In genomic region chr12:123065666-123066457, GRCh38 we compare ENCODE assay signal across 10 cellular contexts.
DNase-seq lines count a peak whose midpoint lies in the region; ATAC-seq and TF ChIP-seq lines count a peak whose summit lies in the region.
"Had no signal": no experiment of that assay in that cellular context is flagged by ENCODE, and none has a peak within 500 bp of the region (broad histone marks: within the 10 kb centered on the region; RNA-seq: fewer than 3 reads in every experiment).

No MANE protein-coding gene starts in this region.

- H3K4me2 ChIP-seq in BLaER1: 0 out of 2 replicates have a peak overlapping the region, but pooled peaks have one; percentile 16

- peak overlapping the region; percentile 9; the same call in 1 of the 2 replicates for H3K9ac ChIP-seq in BLaER1

- H3K4me1 Mint-ChIP-seq in central memory CD8-positive, alpha-beta T cell: peaks cover 29% of the 10 kb centered on the region
- H3K4me1 Mint-ChIP-seq in natural killer cell treated with Interleukin-12 subunit alpha and Interleukin-12 subunit beta and Interleukin-15 and Interleukin-18, amount 100 ng/mL, for 72 hours (ENCODE audit: low read depth in 2 of 2): peaks cover 29 to 54% of the 10 kb centered on the region in 2 donors

- H3K4me1 ChIP-seq in BLaER1: peaks cover 69% of the 10 kb centered on the region
- H3K4me1 ChIP-seq in HEK293 (ENCODE audit: control insufficient read depth, insufficient read depth, low read length): no peaks in the 10 kb centered on the region

- H3K27ac Mint-ChIP-seq in central memory CD8-positive, alpha-beta T cell (ENCODE audit: low read depth): peak overlapping the region; percentile 22
- peak overlapping the region; percentile 19 to 98 for H3K27ac Mint-ChIP-seq in natural killer cell treated with Interleukin-12 subunit alpha and Interleukin-12 subunit beta and Interleukin-15 and Interleukin-18, amount 100 ng/mL, for 72 hours

- H3K4me3 ChIP-seq in BLaER1 (no peak overlapping the region), HEK293 (ENCODE audit: low read depth, low read length) (no peak overlapping the region)

- H3K36me3 Mint-ChIP-seq in central memory CD8-positive, alpha-beta T cell (ENCODE audit: insufficient read depth): peaks cover 3% of the 10 kb centered on the region
- H3K36me3 Mint-ChIP-seq in natural killer cell treated with Interleukin-12 subunit alpha and Interleukin-12 subunit beta and Interleukin-15 and Interleukin-18, amount 100 ng/mL, for 72 hours: no peaks in the 10 kb centered on the region

- no peaks in the 10 kb centered on the region for H3K9me3 Mint-ChIP-seq in central memory CD8-positive, alpha-beta T cell
- H3K9me3 Mint-ChIP-seq in natural killer cell treated with Interleukin-12 subunit alpha and Interleukin-12 subunit beta and Interleukin-15 and Interleukin-18, amount 100 ng/mL, for 72 hours: no peaks in the 10 kb centered on the region

- no peaks in the 10 kb centered on the region for H3K27me3 ChIP-seq in BLaER1

- H3K27ac ChIP-seq in BLaER1 (0 out of 2 replicates have a peak overlapping the region, but pooled peaks have one; percentile 12), HEK293 (ENCODE audit: extremely low read depth, low read depth, low read length) (no peak overlapping the region)

- H3K27me3 Mint-ChIP-seq in central memory CD8-positive, alpha-beta T cell: no peaks in the 10 kb centered on the region
- H3K27me3 Mint-ChIP-seq in natural killer cell treated with Interleukin-12 subunit alpha and Interleukin-12 subunit beta and Interleukin-15 and Interleukin-18, amount 100 ng/mL, for 72 hours: no peaks in the 10 kb centered on the region

- H3K36me3 ChIP-seq in BLaER1: no peaks in the 10 kb centered on the region; the same call in 1 of the 2 replicates
- no peaks in the 10 kb centered on the region for H3K36me3 ChIP-seq in HEK293 (ENCODE audit: control insufficient read depth in 2 of 2, insufficient read depth in 1 of 2, low read length in 2 of 2)

- H3K9me3 ChIP-seq in BLaER1 (no peaks in the 10 kb centered on the region), HEK293 (ENCODE audit: control insufficient read depth, insufficient read depth, low read depth, low read length) (no peaks in the 10 kb centered on the region)

- CTCF ChIA-PET in HEK293 (lab: Yijun Ruan, JAX): interaction anchor here (0.5 to 0.9 kb wide), 2 partner anchors 9 to 271 kb away, joined by 5 to 6 read pairs; no protein-coding TSS in a partner anchor

- TF ChIP-seq CTCF in HEK293 (tag by site-specific recombination; IDR thresholded peaks at IDR 0.05): no peak

- DNase-seq in central memory CD8-positive, alpha-beta T cell (ENCODE audit: low spot score in 2 of 2): no peak
- no peak for DNase-seq in natural killer cell treated with Interleukin-12 subunit alpha and Interleukin-12 subunit beta and Interleukin-15 and Interleukin-18, amount 100 ng/mL, for 72 hours (ENCODE audit: low spot score)
- DNase-seq in effector CD4-positive, alpha-beta T cell: no peak
- DNase-seq in SKM-1 (lab: John Stamatoyannopoulos, UW; ENCODE audit: unreplicated experiment): no peak
- DNase-seq: Karpas-422, occipital lobe had no signal

- H3K4me3 Mint-ChIP-seq in central memory CD8-positive, alpha-beta T cell: peak overlapping the region; percentile 37
- H3K4me3 Mint-ChIP-seq in natural killer cell treated with Interleukin-12 subunit alpha and Interleukin-12 subunit beta and Interleukin-15 and Interleukin-18, amount 100 ng/mL, for 72 hours: no peak overlapping the region

- ATAC-seq in central memory CD8-positive, alpha-beta T cell (replicated peaks; ENCODE audit: extremely low read depth, poor library complexity, severe bottlenecking): no peak
- peak in 1 of 2 donors; percentile 46 for ATAC-seq in natural killer cell treated with Interleukin-12 subunit alpha and Interleukin-12 subunit beta and Interleukin-15 and Interleukin-18, amount 100 ng/mL, for 72 hours
- no peak for ATAC-seq in HG03135 (IDR thresholded peaks at IDR 0.05; ENCODE audit: unreplicated experiment)
- no peak for ATAC-seq in GM18867 (IDR thresholded peaks at IDR 0.05; ENCODE audit: unreplicated experiment)

- POLR2A ChIA-PET in HEK293 (lab: Yijun Ruan, JAX): interaction anchor here (1.6 kb wide), 1 partner anchor 10 kb away, joined by 3 read pairs; no protein-coding TSS in a partner anchor

- H4K20me1 ChIP-seq in BLaER1: peaks cover 100% of the 10 kb centered on the region

TF ChIP-seq in HEK293, 187 proteins besides CTCF, POLR2A, EP300 and RAD21:
- 0 out of 2 replicates have a peak, but pooled peaks have one; percentile 32 for TF ChIP-seq ZIC2 (tag by site-specific recombination; IDR thresholded peaks at IDR 0.05)
- TF ChIP-seq ZSCAN16 (tag by site-specific recombination; IDR thresholded peaks at IDR 0.05): no peak
